In the genomic region with DNA sequence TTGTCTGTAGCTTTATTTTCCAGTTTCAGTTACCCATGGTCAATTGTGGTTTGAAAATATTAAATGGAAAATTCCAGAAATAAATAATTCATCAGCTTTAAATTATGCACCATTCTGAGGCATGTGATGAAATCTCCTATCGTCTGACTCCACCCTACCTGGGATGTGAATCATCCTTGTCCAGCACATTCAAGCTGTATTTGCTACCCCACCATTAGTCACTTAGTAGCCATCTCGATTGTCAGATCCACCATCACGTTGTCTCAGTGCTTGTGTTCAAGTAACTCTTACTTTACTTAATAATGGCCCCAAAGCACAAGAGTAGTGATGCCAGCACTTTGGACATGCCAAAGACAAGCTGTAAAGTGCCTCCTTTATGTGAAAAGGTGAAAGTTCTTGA, we compare ENCODE assay signal across 1 cellular context.
TF ChIP-seq lines count a peak whose summit lies in the region.

No MANE protein-coding gene starts in this region.

TF ChIP-seq in IMR-90, 13 proteins besides CTCF, POLR2A, EP300 and RAD21 (continued from another document):
- TF ChIP-seq MAFK (IDR thresholded peaks at IDR 0.05; ENCODE audit: low read depth, low read length) (no peak), MAZ (IDR thresholded peaks at IDR 0.05; ENCODE audit: borderline replicate concordance, low read depth, low read length) (no peak), MXI1 (IDR thresholded peaks at IDR 0.05; ENCODE audit: borderline replicate concordance, low read depth, low read length) (0 out of 2 replicates have a peak, but pooled peaks have one; percentile 16), CEBPB (IDR thresholded peaks at IDR 0.05; ENCODE audit: low read depth, low read length) (peak; percentile 93), RFX5 (IDR thresholded peaks at IDR 0.05; ENCODE audit: low read depth, low read length) (no peak)
- TF ChIP-seq, protein P1, sequence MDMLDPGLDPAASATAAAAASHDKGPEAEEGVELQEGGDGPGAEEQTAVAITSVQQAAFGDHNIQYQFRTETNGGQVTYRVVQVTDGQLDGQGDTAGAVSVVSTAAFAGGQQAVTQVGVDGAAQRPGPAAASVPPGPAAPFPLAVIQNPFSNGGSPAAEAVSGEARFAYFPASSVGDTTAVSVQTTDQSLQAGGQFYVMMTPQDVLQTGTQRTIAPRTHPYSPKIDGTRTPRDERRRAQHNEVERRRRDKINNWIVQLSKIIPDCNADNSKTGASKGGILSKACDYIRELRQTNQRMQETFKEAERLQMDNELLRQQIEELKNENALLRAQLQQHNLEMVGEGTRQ (IDR thresholded peaks at IDR 0.05; ENCODE audit: low read depth, low read length) = no peak
- TF ChIP-seq, protein P2, sequence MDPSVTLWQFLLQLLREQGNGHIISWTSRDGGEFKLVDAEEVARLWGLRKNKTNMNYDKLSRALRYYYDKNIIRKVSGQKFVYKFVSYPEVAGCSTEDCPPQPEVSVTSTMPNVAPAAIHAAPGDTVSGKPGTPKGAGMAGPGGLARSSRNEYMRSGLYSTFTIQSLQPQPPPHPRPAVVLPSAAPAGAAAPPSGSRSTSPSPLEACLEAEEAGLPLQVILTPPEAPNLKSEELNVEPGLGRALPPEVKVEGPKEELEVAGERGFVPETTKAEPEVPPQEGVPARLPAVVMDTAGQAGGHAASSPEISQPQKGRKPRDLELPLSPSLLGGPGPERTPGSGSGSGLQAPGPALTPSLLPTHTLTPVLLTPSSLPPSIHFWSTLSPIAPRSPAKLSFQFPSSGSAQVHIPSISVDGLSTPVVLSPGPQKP (IDR thresholded peaks at IDR 0.05; ENCODE audit: borderline replicate concordance, low read depth, low read length) = no peak
TF ChIP-seq in IMR-90: peak in this region for 3.
